1 cellular context compared by ENCODE assay signal in genomic region chr7:141876371-141876770, GRCh38.
TF ChIP-seq lines count a peak whose summit lies in the region.

No MANE protein-coding gene starts in this region.

TF ChIP-seq in H1, 55 proteins besides CTCF, POLR2A, EP300 and RAD21:
- TF ChIP-seq KDM5A (IDR thresholded peaks at IDR 0.05; ENCODE audit: low read length) = no peak
- no peak for TF ChIP-seq SP2 (IDR thresholded peaks at IDR 0.05; ENCODE audit: low read length)
- TF ChIP-seq JUND (IDR thresholded peaks at IDR 0.05; ENCODE audit: low read length) = no peak
- TF ChIP-seq BRCA1 (IDR thresholded peaks at IDR 0.05; ENCODE audit: low read depth, low read length) = no peak
- TF ChIP-seq BACH1 (IDR thresholded peaks at IDR 0.05; ENCODE audit: low read length) = no peak
